19 cellular contexts compared by ENCODE assay signal in genomic region chr17:1010086-1010450, GRCh38. TPM values are rescaled to one million over a fixed set of nuclear protein-coding genes. Genes with fewer than 3 reads are reported as not detected.
A peak's percentile ranks its signal among the peaks of the same experiment; 100 is the strongest.
DNase-seq lines count a peak whose midpoint lies in the region; ATAC-seq and TF ChIP-seq lines count a peak whose summit lies in the region.
"Had no signal": no experiment of that assay in that cellular context is flagged by ENCODE, and none has a peak within 500 bp of the region (broad histone marks: within the 10 kb centered on the region; RNA-seq: fewer than 3 reads in every experiment).

No MANE protein-coding gene starts in this region.

- no peak for TF ChIP-seq POLR2A in heart left ventricle (IDR thresholded peaks at IDR 0.05)

- TF ChIP-seq CTCF in heart left ventricle (IDR thresholded peaks at IDR 0.05) (no peak), lower lobe of right lung (IDR thresholded peaks at IDR 0.05) (no peak), upper lobe of right lung (IDR thresholded peaks at IDR 0.05) (no peak), GM13977 (IDR thresholded peaks at IDR 0.05; ENCODE audit: extremely low read depth, insufficient read depth, missing control alignments) (no peak)

- in situ Hi-C loops in GM13977 (cut with MboI; ENCODE audit: low pct_unique_long_range_greater_than_20kb, low sequenced_read_pairs, unreplicated experiment): no loop called here

- H3K4me3 ChIP-seq in heart left ventricle: no peak overlapping the region
- H3K4me3 ChIP-seq in lower lobe of right lung: no peak overlapping the region
- H3K4me3 ChIP-seq in upper lobe of right lung: no peak overlapping the region
- H3K4me3 ChIP-seq: PC-9 had no signal

- H3K27ac ChIP-seq in heart left ventricle: peak overlapping the region in 8 of 12 donors; percentile 1 to 77 (median 66)
- H3K27ac ChIP-seq in cingulate gyrus (ENCODE audit: low read depth, low read length): peak overlapping the region; percentile 60
- H3K27ac ChIP-seq in lower lobe of right lung: peak overlapping the region; percentile 56
- H3K27ac ChIP-seq in upper lobe of right lung: peak overlapping the region; percentile 36
- H3K27ac ChIP-seq: KMS-11, PC-9 had no signal

- H3K36me3 ChIP-seq in heart left ventricle (peaks cover 0 to 83% (median 66%) of the 10 kb centered on the region in 9 donors), lower lobe of right lung (peaks cover 84% of the 10 kb centered on the region), upper lobe of right lung (peaks cover 74% of the 10 kb centered on the region)

- 81 to 92% (median 90%) methylated on average over 7 to 10 of the region's 10 CpGs for WGBS in heart left ventricle, 4 donors

- H3K27me3 ChIP-seq in heart left ventricle (no peaks in the 10 kb centered on the region), lower lobe of right lung (ENCODE audit: low read depth) (no peaks in the 10 kb centered on the region), upper lobe of right lung (no peaks in the 10 kb centered on the region)

- ATAC-seq in heart left ventricle: no peak
- ATAC-seq in Right ventricle myocardium inferior: no peak
- no peak for ATAC-seq in lower lobe of right lung
- ATAC-seq in upper lobe of right lung: no peak
- ATAC-seq in HG03139 (IDR thresholded peaks at IDR 0.05; ENCODE audit: unreplicated experiment): no peak

- H3K4me1 ChIP-seq in heart left ventricle: peaks cover 9 to 70% (median 39%) of the 10 kb centered on the region in 12 donors
- H3K4me1 ChIP-seq in lower lobe of right lung: peaks cover 42% of the 10 kb centered on the region
- peaks cover 23% of the 10 kb centered on the region for H3K4me1 ChIP-seq in upper lobe of right lung

- DNase-seq in heart left ventricle: no peak
- DNase-seq in Right ventricle myocardium inferior (ENCODE audit: missing footprints): no peak
- DNase-seq in lower lobe of right lung: peak; percentile 32
- no peak for DNase-seq in upper lobe of right lung
- DNase-seq in stimulated activated CD4-positive, alpha-beta T cell treated with anti-CD3 and anti-CD28 coated beads, Interleukin-4, amount 100 ng/mL, for 4 hours: no peak
- DNase-seq in GM13977 (ENCODE audit: low spot score): no peak
- DNase-seq: 8988T; CD4-positive, CD25-positive, alpha-beta regulatory T cell; COR-L47; DMS 273 treated with DMSO at 0.1 percent for 48 hours; DND-41; NCI-H1417; NCI-H1930; NCI-H345; NCI-H526; PC-9 had no signal

- intact Hi-C loops in heart left ventricle (cut with DNase I): no loop called here
- intact Hi-C loops in Right ventricle myocardium inferior (cut with DNase I): no loop called here
- intact Hi-C loops in lower lobe of right lung (cut with DNase I): no loop called here
- intact Hi-C loops in upper lobe of right lung (cut with DNase I): no loop called here

- H3K9me3 ChIP-seq in heart left ventricle (no peaks in the 10 kb centered on the region), lower lobe of right lung (no peaks in the 10 kb centered on the region), upper lobe of right lung (no peaks in the 10 kb centered on the region)

RNA-seq across cellular contexts. Expression of gene TIMM22, which starts 13.1 kb away (rescaled TPM):
- 10 to 100 TPM; 12.5 to 20.4 (median 16.5) TPM for total RNA-seq in heart left ventricle
- 10 to 100 TPM; 16.0 to 19.8 TPM for polyA plus RNA-seq in heart left ventricle
- 17.3 TPM for total RNA-seq in Right ventricle myocardium inferior
- total RNA-seq in lower lobe of right lung: 9.1 TPM
- total RNA-seq in upper lobe of right lung: 10.7 TPM

RNA-seq across cellular contexts. Expression of gene NXN, which starts 30.5 kb away (rescaled TPM):
- total RNA-seq in heart left ventricle (10 to 100 TPM in 8 of 9 donors, 1 to 10 TPM in 1; 8.9 to 20.3 (median 15.8) TPM), Right ventricle myocardium inferior (18.5 TPM), lower lobe of right lung (42.6 TPM), upper lobe of right lung (57.3 TPM)
- 10 to 100 TPM in 1 of 2 donors, 1 to 10 TPM in 1; 8.6 to 14.1 TPM for polyA plus RNA-seq in heart left ventricle
